In the genomic region with DNA sequence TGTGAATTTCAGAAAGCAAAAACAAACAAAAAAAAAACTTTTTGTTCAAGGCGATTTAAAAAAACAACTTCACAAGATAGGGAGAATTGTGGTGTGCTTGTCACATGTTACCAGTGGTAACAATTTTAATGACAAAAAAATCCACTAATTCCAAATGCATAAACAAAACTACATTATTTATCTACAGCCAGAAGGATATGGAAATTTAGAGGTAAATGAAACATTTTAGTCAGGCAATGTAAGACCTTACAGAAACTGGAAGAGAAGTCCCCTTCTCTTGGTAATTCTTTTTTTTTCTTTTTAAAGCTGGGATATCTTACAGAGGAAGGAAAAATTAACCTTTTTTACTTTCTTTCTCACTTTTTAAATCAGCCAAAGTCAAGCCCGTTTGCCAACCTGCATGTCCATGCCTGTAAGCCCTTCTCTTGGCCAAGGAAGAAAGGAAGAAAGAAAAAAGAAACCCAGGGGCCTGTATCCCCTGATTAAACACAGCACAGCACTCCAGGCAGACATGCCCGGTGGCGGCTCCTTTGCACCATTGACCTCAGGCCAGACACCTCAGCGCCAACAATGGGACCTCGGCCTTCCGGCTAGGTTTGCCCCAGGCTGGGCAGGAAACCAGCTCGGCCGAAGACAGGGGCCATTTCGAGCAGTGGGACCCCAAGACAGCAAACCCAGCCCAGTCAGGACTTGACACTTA, we compare ENCODE assay signal across 1 cellular context.
TF ChIP-seq lines count a peak whose summit lies in the region.

No MANE protein-coding gene starts in this region.

TF ChIP-seq in endothelial cell of umbilical vein, 7 proteins besides CTCF, POLR2A, EP300 and RAD21:
- peak; percentile 58 for TF ChIP-seq POLR2AphosphoS5 (IDR thresholded peaks at IDR 0.05; ENCODE audit: insufficient read depth, low read depth, low read length)
- TF ChIP-seq FOS (IDR thresholded peaks at IDR 0.05; ENCODE audit: borderline replicate concordance, insufficient read depth, low read length): no peak
- no peak for TF ChIP-seq JUN (IDR thresholded peaks at IDR 0.05; ENCODE audit: borderline replicate concordance, insufficient read depth, insufficient read length, low read depth)
- TF ChIP-seq, protein P1, sequence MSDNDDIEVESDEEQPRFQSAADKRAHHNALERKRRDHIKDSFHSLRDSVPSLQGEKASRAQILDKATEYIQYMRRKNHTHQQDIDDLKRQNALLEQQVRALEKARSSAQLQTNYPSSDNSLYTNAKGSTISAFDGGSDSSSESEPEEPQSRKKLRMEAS (IDR thresholded peaks at IDR 0.05; ENCODE audit: insufficient read depth, insufficient read length): no peak
- TF ChIP-seq MYC (IDR thresholded peaks at IDR 0.05; ENCODE audit: low read depth, low read length): no peak
- no peak for TF ChIP-seq EZH2 (IDR thresholded peaks at IDR 0.05; ENCODE audit: borderline replicate concordance, low read depth, low read length, severe bottlenecking)
- peak; percentile 16 for TF ChIP-seq GATA2 (IDR thresholded peaks at IDR 0.05; ENCODE audit: insufficient read depth, insufficient read length, low read depth, low read length)
TF ChIP-seq in endothelial cell of umbilical vein: peak in this region for 2.
